In genomic region chr2:37892436-37893114, GRCh38 we compare ENCODE assay signal across 1 cellular context.
TF ChIP-seq lines count a peak whose summit lies in the region.

No MANE protein-coding gene starts in this region.

TF ChIP-seq in HepG2, 621 proteins besides CTCF, POLR2A, EP300 and RAD21 (continued from another document):
- TF ChIP-seq ZNF691 (CRISPR knock-in tag; IDR thresholded peaks at IDR 0.05; ENCODE audit: borderline replicate concordance, low read depth) (no peak), ZNF512 (CRISPR knock-in tag; IDR thresholded peaks at IDR 0.05) (no peak), KDM3A (CRISPR knock-in tag; IDR thresholded peaks at IDR 0.05; ENCODE audit: low read depth) (no peak), ZNF7 (CRISPR knock-in tag; IDR thresholded peaks at IDR 0.05) (no peak), SYNCRIP (IDR thresholded peaks at IDR 0.05; ENCODE audit: insufficient read depth, low read depth, low read length) (no peak), SCMH1 (CRISPR knock-in tag; IDR thresholded peaks at IDR 0.05; ENCODE audit: borderline replicate concordance) (no peak), NR2F1 (CRISPR knock-in tag; IDR thresholded peaks at IDR 0.05) (no peak), SAFB2 (CRISPR knock-in tag; IDR thresholded peaks at IDR 0.05; ENCODE audit: borderline replicate concordance, low read depth) (no peak), ZNF225 (CRISPR knock-in tag; IDR thresholded peaks at IDR 0.05) (no peak), ZNF432 (CRISPR knock-in tag; IDR thresholded peaks at IDR 0.05; ENCODE audit: borderline replicate concordance) (no peak), SMC3 (IDR thresholded peaks at IDR 0.05; ENCODE audit: low read length) (no peak)
